Comparison of ENCODE assay signal across 8 cellular contexts in the genomic region with DNA sequence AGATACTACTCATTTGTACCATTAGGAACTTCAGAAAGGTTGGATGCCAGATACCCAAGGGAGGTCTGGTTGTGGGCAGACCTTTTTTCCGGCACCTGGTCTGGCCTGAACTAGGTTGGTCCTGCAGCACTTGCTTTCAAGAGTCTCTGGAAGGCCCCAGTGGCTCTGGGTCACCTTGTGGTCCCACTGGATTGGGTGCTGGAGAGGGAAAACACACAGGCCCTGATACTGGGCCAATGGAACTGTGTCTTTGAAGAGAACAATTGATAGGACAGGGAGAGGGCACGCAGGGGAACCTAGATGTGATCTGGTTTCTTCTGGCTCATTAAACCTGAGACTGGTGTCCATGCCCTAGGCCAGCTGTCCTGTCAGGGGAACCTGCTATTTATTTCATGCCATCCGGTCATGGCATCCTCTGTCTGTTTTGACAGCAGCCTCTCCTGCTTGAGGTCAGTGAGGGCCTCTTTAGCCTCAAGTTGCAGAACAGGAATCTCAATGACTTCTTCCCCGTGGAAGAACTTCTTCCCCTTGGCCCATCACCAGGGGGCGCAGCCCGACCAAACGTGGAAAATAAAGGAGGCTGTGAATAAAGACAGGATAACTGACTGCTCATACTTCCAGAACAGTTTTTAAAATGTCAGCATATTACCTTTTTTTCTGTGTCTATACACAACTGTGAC. TPM values are rescaled to one million over a fixed set of nuclear protein-coding genes. Genes with fewer than 3 reads are reported as not detected.
DNase-seq lines count a peak whose midpoint lies in the region; ATAC-seq and TF ChIP-seq lines count a peak whose summit lies in the region.

No MANE protein-coding gene starts in this region.

- CTCF ChIA-PET in PC-9 (lab: Charles Lee), result no interaction called here

- intact Hi-C loops in PC-9 (cut with micrococcal nuclease; ENCODE audit: unreplicated experiment), result loop anchor here (1.0 to 10.0 kb wide), 5 partner anchors 46 to 800 kb away; a partner anchor contains a TSS

- POLR2A ChIA-PET in PC-9 (lab: Charles Lee; ENCODE audit: unreplicated experiment), result interaction anchor here (0.6 kb wide), 1 partner anchor 13 kb away, joined by 5 read pairs; no protein-coding TSS in a partner anchor

- H3K4me1 ChIP-seq in PC-9 (replicated peaks; ENCODE audit: insufficient read depth) (0 out of 2 replicates have a peak, but pooled peaks cover 4% of the 10 kb centered on the region), tibial nerve (no peaks in the 10 kb centered on the region)

- no peaks in the 10 kb centered on the region for H3K79me2 ChIP-seq in PC-9 (ENCODE audit: low read depth)

- ATAC-seq in GM21360 (IDR thresholded peaks at IDR 0.05; ENCODE audit: unreplicated experiment), result no peak

- H3K4me2 ChIP-seq in PC-9, result no peak overlapping the region

- H3K9me2 ChIP-seq in PC-9 (ENCODE audit: insufficient read depth), result no peaks in the 10 kb centered on the region

- peak; percentile 95 for TF ChIP-seq CTCF in PC-9 (conservative IDR thresholded peaks at IDR 0.05)
- TF ChIP-seq CTCF in tibial nerve (IDR thresholded peaks at IDR 0.05), result peak; percentile 65 to 72 (median 69)

- TF ChIP-seq EP300 in tibial nerve (IDR thresholded peaks at IDR 0.05), result no peak

- H3F3A ChIP-seq in PC-9 (ENCODE audit: insufficient read depth, low read depth), result peaks cover 17% of the 10 kb centered on the region; the same call in 1 of the 2 replicates

- peak; percentile 89 for DNase-seq in COLO829 (ENCODE audit: low spot score)
- DNase-seq in HuH-7 (ENCODE audit: low spot score), result peak; percentile 57
- peak; percentile 72 to 87 for DNase-seq in PC-9
- peak; percentile 80 to 84 for DNase-seq in activated T-cell treated with anti-CD3 and anti-CD28 coated beads, Interleukin-2, amount 50 U/mL, for 48 hours
- DNase-seq in fibroblast of peridontal ligament (ENCODE audit: extremely low read depth), result peak; percentile 85
- peak in 40 of 56 donors; percentile 1 to 84 (median 34) for DNase-seq in nucleus accumbens (lab: John Stamatoyannopoulos, UW)
- DNase-seq in tibial nerve (ENCODE audit: low spot score in 2 of 2), result peak; percentile 60 to 85

- 33 to 39% methylated on average over 7 of the region's 7 CpGs for WGBS in tibial nerve, 2 donors

- H3K27ac ChIP-seq in PC-9, result no peak overlapping the region
- no peak overlapping the region for H3K27ac ChIP-seq in tibial nerve

- H3K36me3 ChIP-seq in PC-9 (ENCODE audit: low read depth) (no peaks in the 10 kb centered on the region), tibial nerve (peaks cover 0 to 93% (median 0%) of the 10 kb centered on the region in 3 donors)

- no peaks in the 10 kb centered on the region for H4K20me1 ChIP-seq in PC-9 (ENCODE audit: insufficient read depth)

- H2AFZ ChIP-seq in PC-9, result no peak overlapping the region

- H3K27me3 ChIP-seq in PC-9 (ENCODE audit: insufficient read depth, low read depth) (no peaks in the 10 kb centered on the region), tibial nerve (no peaks in the 10 kb centered on the region)

- no peak for TF ChIP-seq POLR2A in tibial nerve (IDR thresholded peaks at IDR 0.05)

- H3K4me3 ChIP-seq in PC-9, result no peak overlapping the region
- no peak overlapping the region for H3K4me3 ChIP-seq in tibial nerve

- no TSS peak for BruUV-seq in PC-9 (replicated peaks; lab: Mats Ljungman, UMichigan)

- H3K9me3 ChIP-seq in PC-9 (ENCODE audit: insufficient read depth, low read depth) (no peaks in the 10 kb centered on the region), tibial nerve (no peaks in the 10 kb centered on the region)

RNA-seq across cellular contexts. Expression of a gene that starts 25.0 kb away (rescaled TPM):
- total RNA-seq in PC-9 (2021) (35.6 and 38.4 TPM in 2 replicates), tibial nerve (10 to 100 TPM; 10.7 to 27.6 (median 20.9) TPM)

Comparison
In these comparisons a context has a peak if more than half of its experiments do, and no peak if none do; other contexts are left out.
1. DNase-seq: peak in every context shown above with its lines; median percentile 89 in COLO829; 85 in fibroblast of peridontal ligament; 82 in activated T-cell treated with anti-CD3 and anti-CD28 coated beads, Interleukin-2, amount 50 U/mL, for 48 hours; 80 in PC-9; 72 in tibial nerve; 57 in HuH-7; 34 in nucleus accumbens.